In genomic region chr15:51970132-51970817, GRCh38 we compare ENCODE assay signal across 8 cellular contexts. TPM values are rescaled to one million over a fixed set of nuclear protein-coding genes. Genes with fewer than 3 reads are reported as not detected.
DNase-seq lines count a peak whose midpoint lies in the region; ATAC-seq and TF ChIP-seq lines count a peak whose summit lies in the region.

No MANE protein-coding gene starts in this region.

- TF ChIP-seq POLR2A in gastrocnemius medialis (IDR thresholded peaks at IDR 0.05), result no peak

- ATAC-seq in GM21528 (IDR thresholded peaks at IDR 0.05; ENCODE audit: low FRiP score, unreplicated experiment) (no peak), gastrocnemius medialis (no peak)

- DNase-seq in OCI-LY7 (ENCODE audit: low spot score) (no peak), pons (ENCODE audit: low spot score) (peak; percentile 2), gastrocnemius medialis (no peak), NCI-H2029 treated with DMSO at 0.1 percent for 48 hours (lab: John Stamatoyannopoulos, UW) (no peak), NCI-H1694 treated with DMSO at 0.1 percent for 48 hours (lab: John Stamatoyannopoulos, UW) (no peak)

- CTCF ChIA-PET in OCI-LY7 (lab: Charles Lee; ENCODE audit: unreplicated experiment), result interaction anchor here (1.0 kb wide), 1 partner anchor 109 kb away, joined by 5 read pairs; no protein-coding TSS in a partner anchor

- intact Hi-C loops in OCI-LY7 (cut with micrococcal nuclease; ENCODE audit: unreplicated experiment) (no loop called here), gastrocnemius medialis (cut with DNase I; ENCODE audit: low total_unique reads) (loop anchor here (2.0 to 5.0 kb wide), 2 partner anchors 49 to 167 kb away; partner anchors contain the start of gene MAPK6)

- H3K36me3 ChIP-seq in OCI-LY7 (ENCODE audit: insufficient read depth, low read length), result peaks cover 35% of the 10 kb centered on the region
- H3K36me3 ChIP-seq in endocrine pancreas (ENCODE audit: control insufficient read depth, insufficient read depth, low read length), result no peaks in the 10 kb centered on the region
- H3K36me3 ChIP-seq in gastrocnemius medialis, result no peaks in the 10 kb centered on the region

- H3K4me1 ChIP-seq in OCI-LY7 (ENCODE audit: insufficient read depth, low read length, poor library complexity, severe bottlenecking) (peaks cover 11% of the 10 kb centered on the region), endocrine pancreas (ENCODE audit: control insufficient read depth, insufficient read depth, low read length) (no peaks in the 10 kb centered on the region), gastrocnemius medialis (peaks cover 12 to 15% of the 10 kb centered on the region in 2 donors)

- H2AFZ ChIP-seq in OCI-LY7 (ENCODE audit: low read length), result no peak overlapping the region

- H3K9me3 ChIP-seq in OCI-LY7 (ENCODE audit: low read length) (peaks cover 12% of the 10 kb centered on the region; the same call in 1 of the 2 replicates), endocrine pancreas (ENCODE audit: control insufficient read depth, low read length) (peaks cover 2% of the 10 kb centered on the region), gastrocnemius medialis (no peaks in the 10 kb centered on the region)

- POLR2A ChIA-PET in OCI-LY7 (lab: Charles Lee), result interaction anchor here (1.0 to 1.9 kb wide), 2 partner anchors 9 to 42 kb away, joined by 3 to 9 read pairs; no protein-coding TSS in a partner anchor

- in situ Hi-C loops in gastrocnemius medialis (cut with MboI; ENCODE audit: low sequenced_read_pairs in 4 of 4), result no loop called here

- H3K9ac ChIP-seq in endocrine pancreas (ENCODE audit: control insufficient read depth, insufficient read depth, low read length), result no peak overlapping the region

- no peaks in the 10 kb centered on the region for H3K9me2 ChIP-seq in OCI-LY7 (ENCODE audit: insufficient read depth, low read length)

- H3K27ac ChIP-seq in OCI-LY7 (ENCODE audit: low read depth, low read length, poor library complexity, severe bottlenecking) (peak overlapping the region; percentile 69), gastrocnemius medialis (no peak overlapping the region)

- TF ChIP-seq CTCF in GM12875 (IDR thresholded peaks at IDR 0.05; ENCODE audit: borderline replicate concordance, insufficient read depth, low read depth, low read length) (no peak), OCI-LY7 (conservative IDR thresholded peaks at IDR 0.05; ENCODE audit: low read length) (no peak), gastrocnemius medialis (IDR thresholded peaks at IDR 0.05 in 4 of 5, conservative IDR thresholded peaks at IDR 0.05 in 1 of 5) (no peak)

- H3K79me2 ChIP-seq in OCI-LY7 (ENCODE audit: insufficient read depth, low read depth, low read length), result peaks cover 62% of the 10 kb centered on the region

- H3K4me3 ChIP-seq in GM12875 (ENCODE audit: low read depth, low read length) (peak overlapping the region; percentile 99), OCI-LY7 (ENCODE audit: low read depth, low read length, poor library complexity, severe bottlenecking) (peak overlapping the region; percentile 89), endocrine pancreas (ENCODE audit: control insufficient read depth, insufficient read depth, low read length) (peak overlapping the region; percentile 71), gastrocnemius medialis (peak overlapping the region in 2 of 4 donors; percentile 85 to 95)

- H3K27me3 ChIP-seq in endocrine pancreas (ENCODE audit: control insufficient read depth, insufficient read depth, low read length) (no peaks in the 10 kb centered on the region), gastrocnemius medialis (no peaks in the 10 kb centered on the region)

- H3K4me2 ChIP-seq in OCI-LY7 (ENCODE audit: low read length), result peak overlapping the region; percentile 82

- BruUV-seq in OCI-LY7 (replicated peaks; lab: Mats Ljungman, UMichigan), result no TSS peak

- H4K20me1 ChIP-seq in OCI-LY7 (ENCODE audit: insufficient read depth, low read length), result no peaks in the 10 kb centered on the region

RNA-seq across cellular contexts. Expression of gene LEO1, which starts 1.3 kb away (rescaled TPM):
- 22.0 and 43.0 TPM in 2 replicates for total RNA-seq in OCI-LY7 (2014; rRNA removed; shearing (Covaris generic))
- total RNA-seq in OCI-LY7 (2022) (27.8 and 34.4 TPM in 2 replicates), gastrocnemius medialis (10 to 100 TPM in 3 of 4 donors, 1 to 10 TPM in 1; 6.7 to 14.8 (median 11.7) TPM)

RNA-seq across cellular contexts. Expression of gene MAPK6, which starts 48.7 kb away (rescaled TPM):
- total RNA-seq in OCI-LY7 (2014; rRNA removed; shearing (Covaris generic)), result 19.8 and 25.9 TPM in 2 replicates
- total RNA-seq in OCI-LY7 (2022), result 49.7 and 51.1 TPM in 2 replicates
- 10 to 100 TPM; 47.6 to 84.4 (median 56.4) TPM for total RNA-seq in gastrocnemius medialis
